In genomic region chr6:96089173-96089572, GRCh38 we compare ENCODE assay signal across 12 cellular contexts.
DNase-seq lines count a peak whose midpoint lies in the region; ATAC-seq and TF ChIP-seq lines count a peak whose summit lies in the region.
"Had no signal": no experiment of that assay in that cellular context is flagged by ENCODE, and none has a peak within 500 bp of the region (broad histone marks: within the 10 kb centered on the region; RNA-seq: fewer than 3 reads in every experiment).

No MANE protein-coding gene starts in this region.

- no peak overlapping the region for H2BK5ac ChIP-seq in neuronal stem cell (ENCODE audit: low read length)

- dilution Hi-C loops in mammary epithelial cell (cut with HindIII; ENCODE audit: low sequenced_read_pairs), result no loop called here

- no peak overlapping the region for H2AFZ ChIP-seq in mammary epithelial cell (ENCODE audit: low read depth, low read length)
- no peak overlapping the region for H2AFZ ChIP-seq in neuronal stem cell (ENCODE audit: low read length)

- H3K9ac ChIP-seq in mammary epithelial cell (ENCODE audit: insufficient read depth, low read length), result no peak overlapping the region
- no peak overlapping the region for H3K9ac ChIP-seq in neuronal stem cell (ENCODE audit: low read depth, low read length, poor library complexity)

- no peak overlapping the region for H4K91ac ChIP-seq in neuronal stem cell (ENCODE audit: low read depth, low read length, poor library complexity)

- H3K4me2 ChIP-seq in mammary epithelial cell (ENCODE audit: insufficient read depth, low read depth, low read length) (no peak overlapping the region), neuronal stem cell (ENCODE audit: insufficient read depth, low read length, poor library complexity, severe bottlenecking) (no peak overlapping the region)

- DNase-seq in GM12865 (ENCODE audit: low read depth), result peak; percentile 3
- DNase-seq in LoVo (ENCODE audit: low spot score), result peak; percentile 1
- DNase-seq in mammary epithelial cell, result peak; percentile 2
- peak; percentile 8 for DNase-seq in neuronal stem cell (ENCODE audit: low spot score)
- DNase-seq in right cardiac atrium, result no peak
- no peak for DNase-seq in adrenal gland
- DNase-seq: activated CD4-positive, alpha-beta T cell treated with anti-CD3 and anti-CD28 coated beads for 36 hours; effector memory CD8-positive, alpha-beta T cell; naive B cell; NCI-H187 treated with DMSO at 0.1 percent for 48 hours; stimulated activated naive B cell treated with anti-CD40 and anti-IgM and Interleukin-4, amounts not matched to agents 10 μg/mL and 1 μg/mL and 100 μg/mL, for 72 hours had no signal

- no peak overlapping the region for H2BK15ac ChIP-seq in neuronal stem cell (ENCODE audit: low read length)

- H3K4me1 ChIP-seq in mammary epithelial cell (ENCODE audit: insufficient read depth, low read length) (no peaks in the 10 kb centered on the region), neuronal stem cell (ENCODE audit: control insufficient read depth in 2 of 2, insufficient read depth in 1 of 2, low read depth in 1 of 2, low read length in 2 of 2) (no peaks in the 10 kb centered on the region), right cardiac atrium (ENCODE audit: control insufficient read depth, insufficient read depth, low read length) (no peaks in the 10 kb centered on the region), adrenal gland (replicated peaks in 1 of 2) (no peaks in the 10 kb centered on the region)

- no peak overlapping the region for H2BK120ac ChIP-seq in neuronal stem cell (ENCODE audit: low read depth, low read length)

- in situ Hi-C loops in mammary epithelial cell (cut with MboI; ENCODE audit: low sequenced_read_pairs in 2 of 2), result loop anchor here in 1 of 2 donors (25.0 kb wide), 1 partner anchor 677 kb away; no protein-coding TSS in a partner anchor

- no peaks in the 10 kb centered on the region for H3K79me1 ChIP-seq in neuronal stem cell (ENCODE audit: low read depth, low read length)

- no peaks in the 10 kb centered on the region for H3K9me3 ChIP-seq in mammary epithelial cell (replicated peaks; ENCODE audit: insufficient read depth, low read length)
- H3K9me3 ChIP-seq in neuronal stem cell (replicated peaks in 1 of 2; ENCODE audit: control insufficient read depth in 2 of 2, insufficient read depth in 1 of 2, low read depth in 1 of 2, low read length in 2 of 2), result no peaks in the 10 kb centered on the region
- no peaks in the 10 kb centered on the region for H3K9me3 ChIP-seq in right cardiac atrium (ENCODE audit: control insufficient read depth, low read length)
- no peaks in the 10 kb centered on the region for H3K9me3 ChIP-seq in adrenal gland (replicated peaks in 1 of 3)

- no peak overlapping the region for H2BK12ac ChIP-seq in neuronal stem cell (ENCODE audit: low read length)

- no peaks in the 10 kb centered on the region for H3K27me3 ChIP-seq in mammary epithelial cell (ENCODE audit: insufficient read depth, low read length)
- no peaks in the 10 kb centered on the region for H3K27me3 ChIP-seq in neuronal stem cell (ENCODE audit: control insufficient read depth in 3 of 3, insufficient read depth in 3 of 3, low read depth in 1 of 3, low read length in 3 of 3)
- H3K27me3 ChIP-seq in right cardiac atrium (ENCODE audit: control insufficient read depth, insufficient read depth), result no peaks in the 10 kb centered on the region
- H3K27me3 ChIP-seq in adrenal gland, result no peaks in the 10 kb centered on the region

- H3K27ac ChIP-seq in mammary epithelial cell (ENCODE audit: insufficient read depth, low read depth, low read length) (no peak overlapping the region), neuronal stem cell (replicated peaks; ENCODE audit: low read length) (no peak overlapping the region), right cardiac atrium (ENCODE audit: low read length) (no peak overlapping the region), adrenal gland (no peak overlapping the region)

- H3K23ac ChIP-seq in neuronal stem cell (ENCODE audit: low read depth, low read length, poor library complexity), result no peak overlapping the region

- H3K4me3 ChIP-seq in GM12865 (ENCODE audit: low read depth, low read length), result no peak overlapping the region
- no peak overlapping the region for H3K4me3 ChIP-seq in mammary epithelial cell (replicated peaks in 1 of 3; ENCODE audit: insufficient read depth in 1 of 3, low read depth in 2 of 3, low read length in 3 of 3)
- no peak overlapping the region for H3K4me3 ChIP-seq in neuronal stem cell (ENCODE audit: low read length in 2 of 2)
- H3K4me3 ChIP-seq in right cardiac atrium (ENCODE audit: low read length), result no peak overlapping the region
- H3K4me3 ChIP-seq in adrenal gland, result no peak overlapping the region

- WGBS in mammary epithelial cell (ENCODE audit: low coverage, missing lambda C conversion rate), result 8% methylated on average over 1 of the region's 1 CpG
- WGBS in neuronal stem cell (ENCODE audit: extremely low coverage in 2 of 2, insufficient read length in 2 of 2, insufficient replicate concordance in 1 of 2), 2 donors, result no CpG with 5 or more reads among the region's 1 CpG
- 34% methylated on average over 1 of the region's 1 CpG for WGBS in right cardiac atrium
- 25 to 40% (median 30%) methylated on average over 1 of the region's 1 CpG for WGBS in adrenal gland, 4 donors

- intact Hi-C loops in mammary epithelial cell (cut with micrococcal nuclease) (loop anchor here (2.0 kb wide), 1 partner anchor 658 kb away; no protein-coding TSS in a partner anchor), right cardiac atrium (cut with DNase I) (no loop called here), adrenal gland (cut with DNase I) (no loop called here)

- no peak overlapping the region for H4K8ac ChIP-seq in neuronal stem cell (ENCODE audit: low read depth, low read length)

- CTCF ChIA-PET in mammary epithelial cell (lab: Charles Lee; ENCODE audit: low non-redundant PET), result interaction anchor here (0.7 kb wide), 1 partner anchor 50 kb away, joined by 4 read pairs; no protein-coding TSS in a partner anchor

- no peak for TF ChIP-seq POLR2A in adrenal gland (IDR thresholded peaks at IDR 0.05)

- no TSS peak for BruUV-seq in mammary epithelial cell (replicated peaks; lab: Mats Ljungman, UMichigan)

- no peaks in the 10 kb centered on the region for H3K79me2 ChIP-seq in mammary epithelial cell (ENCODE audit: insufficient read depth, low read length)

- H3K36me3 ChIP-seq in mammary epithelial cell (ENCODE audit: insufficient read depth, low read length) (no peaks in the 10 kb centered on the region), neuronal stem cell (replicated peaks in 1 of 2; ENCODE audit: control insufficient read depth in 2 of 2, insufficient read depth in 2 of 2, low read length in 2 of 2) (no peaks in the 10 kb centered on the region), adrenal gland (replicated peaks in 1 of 2) (no peaks in the 10 kb centered on the region)

- ATAC-seq in right cardiac atrium, result no peak
- no peak for ATAC-seq in HG02973 (IDR thresholded peaks at IDR 0.05; ENCODE audit: unreplicated experiment)
- ATAC-seq: activated CD4-positive, alpha-beta T cell treated with anti-CD3 and anti-CD28 coated beads for 36 hours; effector memory CD8-positive, alpha-beta T cell; stimulated activated naive B cell treated with anti-CD40 and anti-IgM and Interleukin-4, amounts not matched to agents 10 μg/mL and 1 μg/mL and 100 μg/mL, for 72 hours had no signal

- no peaks in the 10 kb centered on the region for H4K20me1 ChIP-seq in mammary epithelial cell (ENCODE audit: insufficient read depth, low read length)

- H3K4ac ChIP-seq in neuronal stem cell (ENCODE audit: low read length), result no peak overlapping the region

- no peak overlapping the region for H2AK5ac ChIP-seq in neuronal stem cell (ENCODE audit: low read depth, low read length)

- TF ChIP-seq CTCF in GM12865 (IDR thresholded peaks at IDR 0.05; ENCODE audit: insufficient read depth, low read depth, low read length, missing control alignments), result peak; percentile 22
- peak; percentile 52 to 71 for TF ChIP-seq CTCF in mammary epithelial cell (conservative IDR thresholded peaks at IDR 0.05 in 1 of 2, IDR thresholded peaks at IDR 0.05 in 1 of 2; ENCODE audit: extremely low read depth in 1 of 2, insufficient read depth in 1 of 2, low read depth in 1 of 2, low read length in 2 of 2)
- no peak for TF ChIP-seq CTCF in adrenal gland (IDR thresholded peaks at IDR 0.05)

- H3K18ac ChIP-seq in neuronal stem cell (ENCODE audit: low read length), result no peak overlapping the region

- no peak overlapping the region for H3K14ac ChIP-seq in neuronal stem cell (ENCODE audit: low read length)

Comparison
In these comparisons a context has a peak if more than half of its experiments do, and no peak if none do; other contexts are left out.
1. DNase-seq: peak in GM12865 (single experiment), LoVo (single experiment), mammary epithelial cell (single experiment) and neuronal stem cell (single experiment); none in right cardiac atrium (0 of 3) and adrenal gland (0 of 7).
2. CTCF ChIP-seq: peak in GM12865 (single experiment) and mammary epithelial cell (2 of 2); none in adrenal gland (0 of 6).